26 cellular contexts compared by ENCODE assay signal in genomic region chr7:16554518-16555236, GRCh38. TPM values are rescaled to one million over a fixed set of nuclear protein-coding genes. Genes with fewer than 3 reads are reported as not detected.
DNase-seq lines count a peak whose midpoint lies in the region; ATAC-seq, FAIRE-seq and TF ChIP-seq lines count a peak whose summit lies in the region.
"Had no signal": no experiment of that assay in that cellular context is flagged by ENCODE, and none has a peak within 500 bp of the region (broad histone marks: within the 10 kb centered on the region; RNA-seq: fewer than 3 reads in every experiment).

No MANE protein-coding gene starts in this region.

- DNase-seq in NCI-H2171 treated with DMSO at 0.1 percent for 48 hours (lab: John Stamatoyannopoulos, UW) = peak; percentile 50
- no peak for DNase-seq in NCI-H2171 (lab: John Stamatoyannopoulos, UW)
- DNase-seq in K562 (ENCODE audit: extremely low read depth in 1 of 4, low spot score in 3 of 4) = peak in 2 of 4 experiments; percentile 32 to 50
- peak in 3 of 5 donors; percentile 34 to 62 (median 57) for DNase-seq in heart left ventricle
- DNase-seq in pancreas = peak in 4 of 6 donors; percentile 40 to 72 (median 60)
- no peak for DNase-seq in cerebellar nuclear complex (lab: John Stamatoyannopoulos, UW)
- DNase-seq in T-helper 9 cell = no peak
- DNase-seq: Calu3; CD8-positive, alpha-beta memory T cell; DMS53; EL; H7; HFFc6; KG1; NCI-H1092 treated with DMSO at 0.1 percent for 48 hours; NCI-H2029 treated with DMSO at 0.1 percent for 48 hours; NCI-H226; NCI-H510A treated with DMSO at 0.1 percent for 48 hours; NCI-H748 treated with DMSO at 0.1 percent for 48 hours had no signal

- H3K27me3 ChIP-seq in K562 (ENCODE audit: control insufficient read depth in 2 of 2, insufficient read depth in 2 of 2, low read length in 2 of 2) (no peaks in the 10 kb centered on the region), heart left ventricle (no peaks in the 10 kb centered on the region), pancreas (no peaks in the 10 kb centered on the region)

- H3K4me1 ChIP-seq in K562 (replicated peaks in 1 of 2; ENCODE audit: control insufficient read depth in 2 of 2, insufficient read depth in 2 of 2, low read length in 2 of 2) = peaks cover 0 to 2% of the 10 kb centered on the region in 2 experiments; a peak in 2 of 5 replicates
- H3K4me1 ChIP-seq in heart left ventricle = peaks cover 0 to 8% (median 0%) of the 10 kb centered on the region in 12 donors
- H3K4me1 ChIP-seq in pancreas = peaks cover 0 to 4% (median 0%) of the 10 kb centered on the region in 3 donors

- no peaks in the 10 kb centered on the region for H4K20me1 ChIP-seq in K562 (replicated peaks; ENCODE audit: control insufficient read depth, insufficient read depth, low read length)

- CTCF ChIA-PET in K562 (lab: Yijun Ruan, JAX; ENCODE audit: low intra/inter-chr PET ratio) = no interaction called here

- H3K4me2 ChIP-seq in K562 (ENCODE audit: insufficient read depth, low read length) = no peak overlapping the region; the same call in 1 of the 2 replicates

- peak; percentile 65 for FAIRE-seq in K562 (lab: Jason Lieb, UNC)
- FAIRE-seq in pancreas (lab: Jason Lieb, UNC) = no peak
- FAIRE-seq: RCC 7860 had no signal

- no peak for TF ChIP-seq RAD21 in K562 (CRISPR knock-in tag; conservative IDR thresholded peaks at IDR 0.05 in 1 of 2, IDR thresholded peaks at IDR 0.05 in 1 of 2)

- H3K27ac ChIP-seq in K562 (ENCODE audit: extremely low read depth, low read depth, low read length) = no peak overlapping the region
- H3K27ac ChIP-seq in heart left ventricle = peak overlapping the region in 10 of 12 donors; percentile 27 to 74 (median 55)
- H3K27ac ChIP-seq in pancreas = peak overlapping the region in 2 of 4 donors; percentile 46 to 49
- H3K27ac ChIP-seq: C4-2B had no signal

- TF ChIP-seq POLR2A in K562 (conservative IDR thresholded peaks at IDR 0.05) (no peak), heart left ventricle (IDR thresholded peaks at IDR 0.05) (no peak)

- TF ChIP-seq CTCF in K562 (IDR thresholded peaks at IDR 0.05 in 2 of 3, conservative IDR thresholded peaks at IDR 0.05 in 1 of 3; ENCODE audit: insufficient read depth in 2 of 3, low read depth in 1 of 3, low read length in 3 of 3) = no peak
- no peak for TF ChIP-seq CTCF in heart left ventricle (IDR thresholded peaks at IDR 0.05)
- TF ChIP-seq CTCF in pancreas (IDR thresholded peaks at IDR 0.05) = no peak

- POLR2A ChIA-PET in K562 (lab: Yijun Ruan, JAX) = no interaction called here

- peak overlapping the region; percentile 37 for H2AFZ ChIP-seq in K562 (ENCODE audit: low read depth, low read length)

- no peaks in the 10 kb centered on the region for H3K36me3 ChIP-seq in K562 (ENCODE audit: control insufficient read depth, insufficient read depth, low read length)
- H3K36me3 ChIP-seq in heart left ventricle = no peaks in the 10 kb centered on the region
- no peaks in the 10 kb centered on the region for H3K36me3 ChIP-seq in pancreas

- H3K4me3 ChIP-seq in K562 (no peak overlapping the region), heart left ventricle (peak overlapping the region in 2 of 12 donors; percentile 11 to 24), pancreas (no peak overlapping the region)

- no peak for TF ChIP-seq EP300 in K562 (IDR thresholded peaks at IDR 0.05; ENCODE audit: low read length)

- no peaks in the 10 kb centered on the region for H3K9me3 ChIP-seq in K562 (replicated peaks; ENCODE audit: control insufficient read depth, insufficient read depth, low read depth, low read length)
- no peaks in the 10 kb centered on the region for H3K9me3 ChIP-seq in heart left ventricle
- H3K9me3 ChIP-seq in pancreas = no peaks in the 10 kb centered on the region

- intact Hi-C loops in K562 (cut with micrococcal nuclease) = no loop called here
- intact Hi-C loops in heart left ventricle (cut with DNase I) = no loop called here
- intact Hi-C loops in pancreas (cut with DNase I) = no loop called here

- H3K9me1 ChIP-seq in K562 (ENCODE audit: control insufficient read depth, insufficient read depth, low read length) = no peaks in the 10 kb centered on the region

- peak; percentile 31 for ATAC-seq in K562
- peak; percentile 86 to 97 (median 96) for ATAC-seq in heart left ventricle
- ATAC-seq in pancreas = peak; percentile 97 to 99 (median 98)
- no peak for ATAC-seq in HG03108 (IDR thresholded peaks at IDR 0.05; ENCODE audit: unreplicated experiment)

- no peaks in the 10 kb centered on the region for H3K79me2 ChIP-seq in K562 (ENCODE audit: control insufficient read depth, insufficient read depth, low read length)

- in situ Hi-C loops in K562 (cut with MboI) = loop anchor here (25.0 kb wide), 1 partner anchor 467 kb away; no protein-coding TSS in a partner anchor

- H3K9ac ChIP-seq in K562 (ENCODE audit: insufficient read depth in 1 of 2, low read depth in 2 of 2, low read length in 2 of 2) = no peak overlapping the region

- 38% methylated on average over 10 of the region's 10 CpGs for WGBS in K562 (ENCODE audit: insufficient coverage, low coverage, missing lambda C conversion rate)
- 41 to 48% (median 45%) methylated on average over 10 of the region's 10 CpGs for WGBS in heart left ventricle, 4 donors
- 44 to 47% methylated on average over 10 of the region's 10 CpGs for WGBS in pancreas, 2 donors

- BruUV-seq in K562 (replicated peaks; lab: Mats Ljungman, UMichigan) = no TSS peak

TF ChIP-seq in K562, 482 proteins besides CTCF, POLR2A, EP300 and RAD21 (continues in another document):
- TF ChIP-seq TEAD1 (CRISPR knock-in tag; IDR thresholded peaks at IDR 0.05) = no peak
- TF ChIP-seq PRDM10 (IDR thresholded peaks at IDR 0.05; ENCODE audit: partially characterized antibody) = peak; percentile 75
- TF ChIP-seq CBFA2T3 (IDR thresholded peaks at IDR 0.05) = peak; percentile 71
- no peak for TF ChIP-seq ILF3 (IDR thresholded peaks at IDR 0.05; ENCODE audit: borderline replicate concordance)
- peak; percentile 33; the same call in 1 of the 2 replicates for TF ChIP-seq TAL1 (IDR thresholded peaks at IDR 0.05)
- peak; percentile 39 for TF ChIP-seq TCF3 (CRISPR knock-in tag; IDR thresholded peaks at IDR 0.05)
- TF ChIP-seq NFIC (IDR thresholded peaks at IDR 0.05) = no peak

RNA-seq across cellular contexts. Expression of gene LRRC72, which starts 28.1 kb away (rescaled TPM):
- total RNA-seq in K562 (2011; cell fraction: chromatin; rRNA removed; ENCODE audit: low replicate concordance) = not detected in 2 replicates
- total RNA-seq in K562 (2011; cell fraction: nucleolus; rRNA removed) = not detected in 2 replicates
- not detected in 2 replicates for total RNA-seq in K562 (2011; cell fraction: nucleoplasm; rRNA removed)
- total RNA-seq in K562 (2014; rRNA removed) (not detected in 2 replicates), K562 (2014; rRNA removed; fragmentation: Illumina TruSeq; extraction: Trizol) (not detected in 2 replicates), K562 (2015; rRNA removed; fragmentation: Illumina TruSeq; extraction: Trizol) (not detected in 2 replicates), K562 (2021) (not detected in 2 replicates), heart left ventricle (not detected), pancreas (not detected)
- polyA plus RNA-seq in K562 (2011; rRNA removed) (not detected in 2 replicates), K562 (2014; fragmentation: Illumina TruSeq; extraction: Trizol) (not detected in 2 replicates), K562 (2014; fragmentation: Nextera tagmentation; extraction: Ambion mirVana) (under 1 TPM in 1 of 2 experiments, not detected in 1; 0.10 TPM), K562 (2014; rRNA removed) (not detected in 2 replicates), heart left ventricle (not detected), pancreas (not detected)
- not detected in 2 replicates for polyA plus RNA-seq in K562 (2011; cell fraction: cytosol; rRNA removed)
- polyA plus RNA-seq in K562 (2011; cell fraction: nucleus; rRNA removed) = not detected in 2 replicates
- not detected in 2 replicates for polyA plus RNA-seq in K562 (2012)
- polyA minus RNA-seq in K562 (2011; rRNA and poly(A)+ RNA removed) = not detected in 2 replicates
- not detected in 2 replicates for polyA minus RNA-seq in K562 (2011; cell fraction: cytosol; rRNA and poly(A)+ RNA removed)
- polyA minus RNA-seq in K562 (2011; cell fraction: nucleus; rRNA and poly(A)+ RNA removed) = not detected in 2 replicates
- total RNA-seq: A172; Calu3; CD8-positive, alpha-beta memory T cell; H7; HFFc6; HT1080; SK-MEL-5 had no signal
- polyA plus RNA-seq: AG04450; CD8-positive, alpha-beta memory T cell had no signal

Comparison
In these comparisons a context has a peak if more than half of its experiments do, and no peak if none do; other contexts are left out.
1. DNase-seq: peak in NCI-H2171 treated with DMSO at 0.1 percent for 48 hours (single experiment), heart left ventricle (3 of 5) and pancreas (4 of 6); none in NCI-H2171 (single experiment), cerebellar nuclear complex (0 of 2) and T-helper 9 cell (single experiment).